In the genomic region with DNA sequence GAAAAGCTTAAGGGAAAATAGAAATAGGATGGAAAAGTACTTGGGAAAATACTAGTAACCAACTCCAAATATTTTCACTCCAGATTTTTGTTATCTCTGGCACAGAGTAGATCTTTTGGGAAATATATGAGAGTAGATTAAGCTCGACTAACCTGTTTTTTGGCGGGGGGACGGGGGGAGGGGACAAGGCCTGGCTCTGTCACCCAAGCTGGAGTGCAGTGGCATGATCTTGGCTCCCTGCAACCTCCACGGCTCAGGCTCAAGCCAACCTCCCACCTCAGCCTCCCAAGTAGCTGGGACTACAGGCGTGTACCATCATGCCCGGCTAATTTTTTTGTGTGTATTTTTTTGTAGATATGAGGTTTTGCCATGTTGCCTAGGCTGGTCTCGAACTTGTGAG, we compare ENCODE assay signal across 16 cellular contexts. TPM values are rescaled to one million over a fixed set of nuclear protein-coding genes. Genes with fewer than 3 reads are reported as not detected.
DNase-seq lines count a peak whose midpoint lies in the region; TF ChIP-seq lines count a peak whose summit lies in the region.
"Had no signal": no experiment of that assay in that cellular context is flagged by ENCODE, and none has a peak within 500 bp of the region (broad histone marks: within the 10 kb centered on the region; RNA-seq: fewer than 3 reads in every experiment).

No MANE protein-coding gene starts in this region.

- H3K27me3 ChIP-seq in neutrophil (no peaks in the 10 kb centered on the region), sigmoid colon (no peaks in the 10 kb centered on the region)

- 94 to 97% methylated on average over 7 of the region's 7 CpGs for WGBS in sigmoid colon, 2 donors

- H3K4me3 ChIP-seq in neutrophil (ENCODE audit: low read depth in 1 of 2, low read length in 1 of 2) (no peak overlapping the region), sigmoid colon (no peak overlapping the region)

- no peak overlapping the region for H3K4me3 Mint-ChIP-seq in activated naive CD8-positive, alpha-beta T cell
- no peak overlapping the region for H3K4me3 Mint-ChIP-seq in activated naive CD8-positive, alpha-beta T cell treated with anti-CD3 and anti-CD28 coated beads for 36 hours

- in situ Hi-C loops in GM13976 (cut with MboI; ENCODE audit: low sequenced_read_pairs, unreplicated experiment): no loop called here

- no peaks in the 10 kb centered on the region for H3K9me3 ChIP-seq in neutrophil
- H3K9me3 ChIP-seq in sigmoid colon: no peaks in the 10 kb centered on the region

- TF ChIP-seq EP300 in sigmoid colon (IDR thresholded peaks at IDR 0.05): no peak

- DNase-seq in activated naive CD8-positive, alpha-beta T cell treated with anti-CD3 and anti-CD28 coated beads for 36 hours: no peak
- no peak for DNase-seq in NCI-H446 (lab: John Stamatoyannopoulos, UW)
- no peak for DNase-seq in activated CD8-positive, alpha-beta memory T cell treated with anti-CD3 and anti-CD28 coated beads, Interleukin-2, amount 50 U/mL, for 4 hours
- no peak for DNase-seq in GM13976 (ENCODE audit: low spot score)
- no peak for DNase-seq in sigmoid colon
- DNase-seq: H7, IMR-90, Kasumi-1, NCI-H1417, NCI-H1930, NCI-H2171, NCI-H510A treated with DMSO at 0.1 percent for 48 hours, SIG-M5 had no signal

- no peak for TF ChIP-seq CTCF in VCaP (conservative IDR thresholded peaks at IDR 0.05)
- no peak for TF ChIP-seq CTCF in neutrophil (IDR thresholded peaks at IDR 0.05)
- no peak for TF ChIP-seq CTCF in GM13976 (IDR thresholded peaks at IDR 0.05; ENCODE audit: borderline replicate concordance, control extremely low read depth, extremely low read depth, insufficient read depth, missing control alignments)
- TF ChIP-seq CTCF in sigmoid colon (IDR thresholded peaks at IDR 0.05): no peak

- H3K27ac ChIP-seq in VCaP (peak overlapping the region; percentile 99), neutrophil (peak overlapping the region; percentile 96), sigmoid colon (no peak overlapping the region)

- H3K27me3 Mint-ChIP-seq in activated naive CD8-positive, alpha-beta T cell: no peaks in the 10 kb centered on the region
- no peaks in the 10 kb centered on the region for H3K27me3 Mint-ChIP-seq in activated naive CD8-positive, alpha-beta T cell treated with anti-CD3 and anti-CD28 coated beads for 36 hours

- H3K27ac Mint-ChIP-seq in activated naive CD8-positive, alpha-beta T cell: peak overlapping the region; percentile 64
- H3K27ac Mint-ChIP-seq in activated naive CD8-positive, alpha-beta T cell treated with anti-CD3 and anti-CD28 coated beads for 36 hours: no peak overlapping the region

- H3K4me1 ChIP-seq in neutrophil (ENCODE audit: control insufficient read depth in 1 of 2, insufficient read depth in 1 of 2, low read depth in 1 of 2, low read length in 1 of 2): peaks cover 56 to 74% of the 10 kb centered on the region in 2 experiments
- peaks cover 0 to 23% (median 11%) of the 10 kb centered on the region in 4 donors for H3K4me1 ChIP-seq in sigmoid colon

- peaks cover 2% of the 10 kb centered on the region for H3K36me3 Mint-ChIP-seq in activated naive CD8-positive, alpha-beta T cell
- peaks cover 45% of the 10 kb centered on the region for H3K36me3 Mint-ChIP-seq in activated naive CD8-positive, alpha-beta T cell treated with anti-CD3 and anti-CD28 coated beads for 36 hours

- peaks cover 13% of the 10 kb centered on the region for H3K36me3 ChIP-seq in neutrophil
- H3K36me3 ChIP-seq in sigmoid colon: peaks cover 0 to 5% (median 0%) of the 10 kb centered on the region in 4 donors

- intact Hi-C loops in sigmoid colon (cut with DNase I): no loop called here

- H3K4me1 Mint-ChIP-seq in activated naive CD8-positive, alpha-beta T cell (ENCODE audit: low read depth): peaks cover 80% of the 10 kb centered on the region
- peaks cover 56% of the 10 kb centered on the region for H3K4me1 Mint-ChIP-seq in activated naive CD8-positive, alpha-beta T cell treated with anti-CD3 and anti-CD28 coated beads for 36 hours

- H3K9me3 Mint-ChIP-seq in activated naive CD8-positive, alpha-beta T cell (ENCODE audit: low read depth): no peaks in the 10 kb centered on the region
- no peaks in the 10 kb centered on the region for H3K9me3 Mint-ChIP-seq in activated naive CD8-positive, alpha-beta T cell treated with anti-CD3 and anti-CD28 coated beads for 36 hours

- TF ChIP-seq POLR2A in sigmoid colon (IDR thresholded peaks at IDR 0.05): no peak

RNA-seq across cellular contexts. Expression of gene DHRS7, which starts 4.8 kb away (rescaled TPM):
- total RNA-seq in activated naive CD8-positive, alpha-beta T cell treated with anti-CD3 and anti-CD28 coated beads for 36 hours: 10 to 100 TPM; 61.1 to 63.8 TPM
- total RNA-seq in sigmoid colon: 10 to 100 TPM; 43.7 to 70.9 (median 59.7) TPM
- 10 to 100 TPM; 18.0 to 49.2 (median 22.7) TPM for polyA plus RNA-seq in sigmoid colon

Comparison
In these comparisons a context has a peak if more than half of its experiments do, and no peak if none do; other contexts are left out.
1. H3K27ac ChIP-seq: peak in VCaP (single experiment) and neutrophil (single experiment); none in sigmoid colon (0 of 4).